ENCODE assay signal across 22 cellular contexts in the genomic region with DNA sequence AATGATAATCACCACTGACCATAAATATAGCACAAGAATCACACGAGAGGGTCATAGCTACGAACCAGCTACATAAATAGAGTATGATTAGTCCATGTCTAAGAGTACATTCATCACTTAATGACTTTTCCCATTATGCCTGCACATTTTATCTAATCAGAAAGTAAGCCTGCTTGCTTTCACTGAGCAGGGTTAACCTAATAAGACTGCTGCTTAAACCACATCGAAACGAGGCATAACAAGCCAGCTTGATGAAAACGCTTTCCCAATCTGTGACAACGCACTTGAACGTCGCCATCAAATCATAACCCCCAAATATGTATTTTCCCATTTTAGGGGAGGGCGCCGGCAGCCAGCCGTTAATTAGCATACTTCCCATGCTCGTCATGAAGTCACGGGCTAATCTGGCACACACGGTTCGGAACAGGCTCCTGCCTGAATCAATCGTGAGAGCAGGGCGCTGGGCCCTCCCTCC.
DNase-seq lines count a peak whose midpoint lies in the region; ATAC-seq and TF ChIP-seq lines count a peak whose summit lies in the region.
"Had no signal": no experiment of that assay in that cellular context is flagged by ENCODE, and none has a peak within 500 bp of the region (broad histone marks: within the 10 kb centered on the region; RNA-seq: fewer than 3 reads in every experiment).

No MANE protein-coding gene starts in this region.

- TF ChIP-seq POLR2A in heart left ventricle (IDR thresholded peaks at IDR 0.05): no peak

- peaks cover 55% of the 10 kb centered on the region for H3K4me1 ChIP-seq in adipocyte (ENCODE audit: control insufficient read depth, insufficient read depth, low read length)
- H3K4me1 ChIP-seq in heart left ventricle: peaks cover 7 to 60% (median 41%) of the 10 kb centered on the region in 12 donors
- H3K4me1 ChIP-seq in psoas muscle: peaks cover 32% of the 10 kb centered on the region
- H3K4me1 ChIP-seq: gastroesophageal sphincter, tibial artery had no signal

- no peak for TF ChIP-seq CTCF in heart left ventricle (IDR thresholded peaks at IDR 0.05)
- no peak for TF ChIP-seq CTCF in psoas muscle (IDR thresholded peaks at IDR 0.05)

- H3K27me3 ChIP-seq in adipocyte (replicated peaks; ENCODE audit: control insufficient read depth, insufficient read depth, low read length): no peaks in the 10 kb centered on the region
- no peaks in the 10 kb centered on the region for H3K27me3 ChIP-seq in heart left ventricle
- H3K27me3 ChIP-seq in psoas muscle (ENCODE audit: insufficient read depth in 3 of 3, low read length in 2 of 3): no peaks in the 10 kb centered on the region
- H3K27me3 ChIP-seq: MG63 had no signal

- peak; percentile 45 for DNase-seq in Daoy (ENCODE audit: low read depth)
- no peak for DNase-seq in adipocyte (ENCODE audit: low read depth)
- DNase-seq in heart left ventricle: no peak
- DNase-seq in psoas muscle: peak in 1 of 2 donors; percentile 68
- DNase-seq in cerebellar nuclear complex (lab: John Stamatoyannopoulos, UW): no peak
- no peak for DNase-seq in anterior cingulate cortex (lab: John Stamatoyannopoulos, UW)
- no peak for DNase-seq in NCI-H1048 (lab: John Stamatoyannopoulos, UW)
- DNase-seq in NCI-H345 treated with DMSO at 0.1 percent for 48 hours (lab: John Stamatoyannopoulos, UW; ENCODE audit: unreplicated experiment): no peak
- DNase-seq: activated CD4-positive, alpha-beta T cell treated with anti-CD3 and anti-CD28 coated beads, Interleukin-2, amount 50 U/mL, for 1 hour; activated naive CD8-positive, alpha-beta T cell treated with anti-CD3 and anti-CD28 coated beads, Interleukin-2, amount 10 ng/mL, durations not matched to agents 7 days and 5 days; effector CD4-positive, alpha-beta T cell; islet precursor cell; MG63; NCI-H146; NCI-H2171; NCI-H524 treated with DMSO at 0.1 percent for 48 hours; RPMI8226; tibial artery had no signal

- 26 to 46% (median 39%) methylated on average over 17 of the region's 17 CpGs for WGBS in heart left ventricle, 4 donors
- 32 to 54% (median 35%) methylated on average over 17 of the region's 17 CpGs for WGBS in psoas muscle, 3 donors

- H3K9me3 ChIP-seq in adipocyte (ENCODE audit: control insufficient read depth, low read length) (no peaks in the 10 kb centered on the region), heart left ventricle (no peaks in the 10 kb centered on the region), psoas muscle (no peaks in the 10 kb centered on the region)
- H3K9me3 ChIP-seq: gastroesophageal sphincter, HAP-1, MG63, tibial artery had no signal

- H3K36me3 ChIP-seq in adipocyte (ENCODE audit: control insufficient read depth, insufficient read depth, low read length, severe bottlenecking): no peaks in the 10 kb centered on the region
- peaks cover 0 to 5% (median 0%) of the 10 kb centered on the region in 9 donors for H3K36me3 ChIP-seq in heart left ventricle
- no peaks in the 10 kb centered on the region for H3K36me3 ChIP-seq in psoas muscle (ENCODE audit: insufficient read depth in 1 of 2, low read depth in 1 of 2)
- H3K36me3 ChIP-seq: gastroesophageal sphincter, HAP-1, MG63, tibial artery had no signal

- ATAC-seq in heart left ventricle (peak in 3 of 4 donors; percentile 14 to 50 (median 16)), psoas muscle (peak; percentile 42 to 79 (median 60))

- peak overlapping the region; percentile 4 for H3K9ac ChIP-seq in adipocyte (ENCODE audit: low read length)

- H3K4me3 ChIP-seq in adipocyte (ENCODE audit: low read length): peak overlapping the region; percentile 41
- H3K4me3 ChIP-seq in heart left ventricle: peak overlapping the region in 3 of 12 donors; percentile 0 to 22 (median 15)
- H3K4me3 ChIP-seq in psoas muscle: peak overlapping the region; percentile 21
- H3K4me3 ChIP-seq: gastroesophageal sphincter, HAP-1, lung, MG63, tibial artery had no signal

- intact Hi-C loops in heart left ventricle (cut with DNase I): loop anchor here in 6 of 10 donors (5.0 kb wide), 4 partner anchors 55 to 70 kb away; partner anchors contain the start of gene EBF3 (in 2 of the 6)
- intact Hi-C loops in psoas muscle (cut with DNase I): loop anchor here in 1 of 2 donors (5.0 kb wide), 1 partner anchor 50 kb away; no protein-coding TSS in a partner anchor

- H3K27ac ChIP-seq in heart left ventricle (peak overlapping the region in 10 of 12 donors; percentile 7 to 79 (median 59)), psoas muscle (peak overlapping the region; percentile 63)
- H3K27ac ChIP-seq: tibial artery, VCaP had no signal
